31 cellular contexts compared by ENCODE assay signal in the genomic region with DNA sequence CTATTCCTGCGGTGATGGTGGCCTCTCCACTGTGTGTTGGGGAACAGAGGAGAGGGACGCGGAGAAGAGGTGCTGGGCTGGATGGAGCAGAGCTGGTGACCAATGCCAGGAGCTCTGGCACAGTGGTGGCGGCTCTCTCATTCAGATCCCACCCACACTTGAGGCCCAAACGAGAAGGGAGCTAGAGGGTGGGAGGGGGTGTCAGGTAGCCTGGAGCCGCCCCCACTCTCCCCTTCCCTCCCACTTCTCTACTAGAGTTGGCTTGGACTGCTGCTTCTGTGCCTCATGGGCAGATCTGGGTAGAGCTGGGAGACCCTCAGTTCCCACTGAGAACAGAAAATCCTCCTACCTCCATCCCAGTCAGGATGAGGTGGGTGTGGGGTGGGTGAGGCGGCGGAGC. TPM values are rescaled to one million over a fixed set of nuclear protein-coding genes. Genes with fewer than 3 reads are reported as not detected.
"Had no signal": no experiment of that assay in that cellular context is flagged by ENCODE, and none has a peak within 500 bp of the region (broad histone marks: within the 10 kb centered on the region; RNA-seq: fewer than 3 reads in every experiment).

No MANE protein-coding gene starts in this region.

- H3K4me3 ChIP-seq: lower lobe of right lung, neural progenitor cell, skin epidermis, stomach, thyroid gland, upper lobe of left lung, vagina had no signal

- H3K4me3 Mint-ChIP-seq: activated CD4-positive, alpha-beta memory T cell treated with anti-CD3 and anti-CD28 coated beads, Interleukin-2, amount 10 ng/mL, durations not matched to agents 7 days and 5 days; activated CD4-positive, alpha-beta T cell treated with anti-CD3 and anti-CD28 coated beads, Interleukin-2, amount 10 ng/mL, durations not matched to agents 7 days and 5 days; activated T-cell treated with anti-CD3 and anti-CD28 coated beads, Interleukin-2, amount 50 U/mL, for 24 hours; natural killer cell; neural progenitor cell; stimulated activated memory B cell treated with anti-CD40 and anti-IgM and Interleukin-4, amounts not matched to agents 10 μg/mL and 1 μg/mL and 100 μg/mL, for 72 hours; T-helper 1 cell treated with Interleukin-12 subunit alpha and Interleukin-12 subunit beta and Interleukin-4 antibody, amounts not matched to agents 30 μg/mL and 1 μg/mL, for 36 hours had no signal

- H2AFZ ChIP-seq: neural progenitor cell had no signal

- ATAC-seq: lower lobe of right lung; natural killer cell; sciatic nerve; stimulated activated memory B cell treated with anti-CD40 and anti-IgM and Interleukin-4, amounts not matched to agents 10 μg/mL and 1 μg/mL and 100 μg/mL, for 72 hours had no signal

- H3K27ac ChIP-seq: lower lobe of right lung, neural progenitor cell, skin epidermis, stomach, thyroid gland, upper lobe of left lung, vagina had no signal

- DNase-seq: activated CD4-positive, alpha-beta memory T cell treated with anti-CD3 and anti-CD28 coated beads, Interleukin-2, amount 10 ng/mL, durations not matched to agents 7 days and 5 days; activated CD4-positive, alpha-beta T cell treated with anti-CD3 and anti-CD28 coated beads, Interleukin-2, amount 10 ng/mL, durations not matched to agents 7 days and 5 days; activated CD4-positive, CD25-positive, alpha-beta regulatory T cell treated with anti-CD3 and anti-CD28 coated beads, Interleukin-2, amount 50 U/mL, for 72 hours; activated CD8-positive, alpha-beta memory T cell treated with anti-CD3 and anti-CD28 coated beads, Interleukin-2, amount 50 U/mL, for 48 hours; activated gamma-delta T cell treated with Interleukin-2 at 50 U/mL for 16 hours; activated naive CD4-positive, alpha-beta T cell treated with anti-CD3 and anti-CD28 coated beads, Interleukin-2, amount 50 U/mL, for 16 hours; activated T-cell treated with anti-CD3 and anti-CD28 coated beads, Interleukin-2, amount 50 U/mL, for 24 hours; amygdala; cerebellar nuclear complex; cortex of kidney; foreskin fibroblast; lower lobe of right lung; mesenchymal stem cell; natural killer cell; occipital lobe; stimulated activated CD4-positive, alpha-beta T cell treated with anti-CD3 and anti-CD28 coated beads, Interleukin-12 subunit alpha, Interleukin-12 subunit beta, amount 100 ng/mL, for 4 hours; stimulated activated CD4-positive, alpha-beta T cell treated with anti-CD3 and anti-CD28 coated beads, Interleukin-4, amount 100 ng/mL, for 4 hours; stimulated activated CD8-positive, alpha-beta memory T cell treated with anti-CD3 and anti-CD28 coated beads, Interleukin-4, amount 100 ng/mL, for 48 hours; stomach; SW 1271; T-helper 9 cell; thyroid gland; upper lobe of left lung had no signal

- H3K9me3 Mint-ChIP-seq: activated CD4-positive, alpha-beta memory T cell treated with anti-CD3 and anti-CD28 coated beads, Interleukin-2, amount 10 ng/mL, durations not matched to agents 7 days and 5 days; activated CD4-positive, alpha-beta T cell treated with anti-CD3 and anti-CD28 coated beads, Interleukin-2, amount 10 ng/mL, durations not matched to agents 7 days and 5 days; activated T-cell treated with anti-CD3 and anti-CD28 coated beads, Interleukin-2, amount 50 U/mL, for 24 hours; natural killer cell; neural progenitor cell; stimulated activated memory B cell treated with anti-CD40 and anti-IgM and Interleukin-4, amounts not matched to agents 10 μg/mL and 1 μg/mL and 100 μg/mL, for 72 hours; T-helper 1 cell treated with Interleukin-12 subunit alpha and Interleukin-12 subunit beta and Interleukin-4 antibody, amounts not matched to agents 30 μg/mL and 1 μg/mL, for 36 hours had no signal

- H3K36me3 ChIP-seq: breast epithelium, lower lobe of right lung, neural progenitor cell, stomach, thyroid gland, upper lobe of left lung, vagina had no signal

- H3K36me3 Mint-ChIP-seq: natural killer cell; neural progenitor cell; stimulated activated memory B cell treated with anti-CD40 and anti-IgM and Interleukin-4, amounts not matched to agents 10 μg/mL and 1 μg/mL and 100 μg/mL, for 72 hours had no signal

- H3K27ac Mint-ChIP-seq: activated CD4-positive, alpha-beta memory T cell treated with anti-CD3 and anti-CD28 coated beads, Interleukin-2, amount 10 ng/mL, durations not matched to agents 7 days and 5 days; activated CD4-positive, alpha-beta T cell treated with anti-CD3 and anti-CD28 coated beads, Interleukin-2, amount 10 ng/mL, durations not matched to agents 7 days and 5 days; activated T-cell treated with anti-CD3 and anti-CD28 coated beads, Interleukin-2, amount 50 U/mL, for 24 hours; natural killer cell; neural progenitor cell; stimulated activated memory B cell treated with anti-CD40 and anti-IgM and Interleukin-4, amounts not matched to agents 10 μg/mL and 1 μg/mL and 100 μg/mL, for 72 hours; T-helper 1 cell treated with Interleukin-12 subunit alpha and Interleukin-12 subunit beta and Interleukin-4 antibody, amounts not matched to agents 30 μg/mL and 1 μg/mL, for 36 hours had no signal

- H3K9me2 ChIP-seq: SK-N-SH had no signal

- H3K9me3 ChIP-seq: breast epithelium, lower lobe of right lung, SK-N-SH, stomach, thyroid gland, upper lobe of left lung, vagina had no signal

- H3K4me1 ChIP-seq: breast epithelium had no signal

- H3K27me3 ChIP-seq: breast epithelium, thyroid gland, vagina had no signal

- H3K4me2 ChIP-seq: neural progenitor cell, SK-N-SH had no signal

RNA-seq across cellular contexts. Expression of a gene that starts 3.5 kb away (rescaled TPM):
- total RNA-seq: activated CD4-positive, alpha-beta memory T cell treated with anti-CD3 and anti-CD28 coated beads, Interleukin-2, amount 10 ng/mL, durations not matched to agents 7 days and 5 days; activated CD4-positive, alpha-beta T cell treated with anti-CD3 and anti-CD28 coated beads, Interleukin-2, amount 10 ng/mL, durations not matched to agents 7 days and 5 days had no signal
